In the genomic region with DNA sequence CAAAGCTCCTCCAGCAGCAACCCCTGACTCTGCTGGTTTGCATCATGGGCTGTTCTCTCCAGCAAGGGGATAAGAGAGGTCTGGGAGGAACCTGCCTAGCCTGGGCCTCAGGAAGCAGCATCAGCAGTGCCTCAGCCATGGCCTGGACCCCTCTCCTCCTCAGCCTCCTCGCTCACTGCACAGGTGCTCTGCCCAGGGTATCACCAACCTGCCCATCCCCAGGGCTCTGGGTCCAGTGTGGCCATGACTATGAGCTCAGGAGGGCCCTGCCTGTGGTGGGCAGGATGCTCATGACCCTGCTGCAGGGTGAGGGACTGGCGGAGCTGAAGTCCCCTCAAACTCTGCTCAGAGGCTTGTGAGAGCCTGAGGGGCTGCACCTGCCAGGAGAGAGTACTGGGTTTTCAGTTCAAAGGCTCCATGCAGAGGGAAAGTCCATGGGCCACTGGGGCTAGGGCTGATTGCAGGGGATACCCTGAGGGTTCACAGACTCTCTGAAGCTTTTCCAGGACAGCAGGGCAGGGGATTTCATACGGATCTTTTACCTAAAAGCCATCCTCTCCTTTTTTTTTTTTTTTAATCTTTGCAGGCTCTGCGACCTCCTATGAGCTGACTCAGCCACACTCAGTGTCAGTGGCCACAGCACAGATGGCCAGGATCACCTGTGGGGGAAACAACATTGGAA, we compare ENCODE assay signal across 16 cellular contexts.
DNase-seq lines count a peak whose midpoint lies in the region; ATAC-seq and TF ChIP-seq lines count a peak whose summit lies in the region.
"Had no signal": no experiment of that assay in that cellular context is flagged by ENCODE, and none has a peak within 500 bp of the region (broad histone marks: within the 10 kb centered on the region; RNA-seq: fewer than 3 reads in every experiment).

No MANE protein-coding gene starts in this region.

- POLR2A ChIA-PET in CD8-positive, alpha-beta memory T cell (lab: Charles Lee): interaction anchor here (0.5 to 0.6 kb wide), 2 partner anchors 13 to 423 kb away, joined by 3 to 5 read pairs; no protein-coding TSS in a partner anchor

- no peaks in the 10 kb centered on the region for H3K9me3 Mint-ChIP-seq in CD8-positive, alpha-beta memory T cell
- no peaks in the 10 kb centered on the region for H3K9me3 Mint-ChIP-seq in stimulated activated effector memory CD8-positive, alpha-beta T cell treated with anti-CD3 and anti-CD28 coated beads, Interleukin-12 subunit alpha, Interleukin-12 subunit beta, amount 100 ng/mL, for 72 hours

- H3K27ac ChIP-seq in CD8-positive, alpha-beta memory T cell (ENCODE audit: low read depth, low read length): no peak overlapping the region
- H3K27ac ChIP-seq: GM23248, HL-60, SK-N-MC had no signal

- H3K4me3 Mint-ChIP-seq in CD8-positive, alpha-beta memory T cell: no peak overlapping the region
- no peak overlapping the region for H3K4me3 Mint-ChIP-seq in stimulated activated effector memory CD8-positive, alpha-beta T cell treated with anti-CD3 and anti-CD28 coated beads, Interleukin-12 subunit alpha, Interleukin-12 subunit beta, amount 100 ng/mL, for 72 hours
- no peak overlapping the region for H3K4me3 Mint-ChIP-seq in T-helper 17 cell
- H3K4me3 Mint-ChIP-seq: B cell had no signal

- TF ChIP-seq POLR2A in GM19193 (IDR thresholded peaks at IDR 0.05; ENCODE audit: extremely low read depth, insufficient read depth, insufficient read length): peak; percentile 74

- no peaks in the 10 kb centered on the region for H3K9me3 ChIP-seq in CD8-positive, alpha-beta memory T cell (ENCODE audit: low read length)
- H3K9me3 ChIP-seq in T-helper 17 cell (ENCODE audit: control insufficient read depth, low read length, poor library complexity, severe bottlenecking): no peaks in the 10 kb centered on the region

- no peaks in the 10 kb centered on the region for H3K27me3 ChIP-seq in CD8-positive, alpha-beta memory T cell (ENCODE audit: insufficient read depth, low read length, poor library complexity, severe bottlenecking)

- peaks cover 72 to 95% (median 78%) of the 10 kb centered on the region in 3 donors for H3K4me1 Mint-ChIP-seq in CD8-positive, alpha-beta memory T cell
- peaks cover 79% of the 10 kb centered on the region for H3K4me1 Mint-ChIP-seq in stimulated activated effector memory CD8-positive, alpha-beta T cell treated with anti-CD3 and anti-CD28 coated beads, Interleukin-12 subunit alpha, Interleukin-12 subunit beta, amount 100 ng/mL, for 72 hours
- peaks cover 8% of the 10 kb centered on the region for H3K4me1 Mint-ChIP-seq in T-helper 17 cell

- no peak overlapping the region for H3K4me3 ChIP-seq in CD8-positive, alpha-beta memory T cell (ENCODE audit: low read length)
- H3K4me3 ChIP-seq: GM23248, SK-N-MC had no signal

- peaks cover 2 to 26% (median 16%) of the 10 kb centered on the region in 3 donors for H3K36me3 Mint-ChIP-seq in CD8-positive, alpha-beta memory T cell
- no peaks in the 10 kb centered on the region for H3K36me3 Mint-ChIP-seq in stimulated activated effector memory CD8-positive, alpha-beta T cell treated with anti-CD3 and anti-CD28 coated beads, Interleukin-12 subunit alpha, Interleukin-12 subunit beta, amount 100 ng/mL, for 72 hours
- H3K36me3 Mint-ChIP-seq in T-helper 17 cell (ENCODE audit: low read depth): no peaks in the 10 kb centered on the region

- CTCF ChIA-PET in CD8-positive, alpha-beta memory T cell (lab: Charles Lee): interaction anchor here (1.0 to 6.9 kb wide), 6 partner anchors 16 to 112 kb away, joined by 3 to 107 read pairs (median 13); no protein-coding TSS in a partner anchor

- peaks cover 4% of the 10 kb centered on the region for H3K4me1 ChIP-seq in CD8-positive, alpha-beta memory T cell (ENCODE audit: insufficient read depth, low read length)

- no peak for TF ChIP-seq CTCF in GM20000 (IDR thresholded peaks at IDR 0.05; ENCODE audit: extremely low read depth, missing control alignments)

- ATAC-seq in stimulated activated effector memory CD8-positive, alpha-beta T cell treated with anti-CD3 and anti-CD28 coated beads, Interleukin-12 subunit alpha, Interleukin-12 subunit beta, amount 100 ng/mL, for 72 hours: no peak
- no peak for ATAC-seq in T-helper 17 cell
- ATAC-seq: PC-3 had no signal

- H3K27me3 Mint-ChIP-seq in CD8-positive, alpha-beta memory T cell: no peaks in the 10 kb centered on the region
- peaks cover 52% of the 10 kb centered on the region for H3K27me3 Mint-ChIP-seq in T-helper 17 cell

- DNase-seq in CD8-positive, alpha-beta memory T cell: no peak
- DNase-seq in ecto neural progenitor cell (ENCODE audit: low spot score) (peak; percentile 32), GM20000 (ENCODE audit: low spot score) (no peak), anterior cingulate cortex (lab: John Stamatoyannopoulos, UW) (no peak), T-helper 17 cell (no peak)
- no peak for DNase-seq in stimulated activated effector memory CD8-positive, alpha-beta T cell treated with anti-CD3 and anti-CD28 coated beads, Interleukin-12 subunit alpha, Interleukin-12 subunit beta, amount 100 ng/mL, for 72 hours (ENCODE audit: low spot score in 2 of 2)
- DNase-seq: DMS 273 treated with DMSO at 0.1 percent for 48 hours, GM23248, KG1, NCI-H1092 treated with DMSO at 0.1 percent for 48 hours, NCI-H1694 treated with DMSO at 0.1 percent for 48 hours, PC-3 had no signal

- no peaks in the 10 kb centered on the region for H3K36me3 ChIP-seq in CD8-positive, alpha-beta memory T cell (ENCODE audit: insufficient read depth, low read length)

- peak overlapping the region in 7 of 8 donors; percentile 50 to 97 (median 80) for H3K27ac Mint-ChIP-seq in CD8-positive, alpha-beta memory T cell
- H3K27ac Mint-ChIP-seq in stimulated activated effector memory CD8-positive, alpha-beta T cell treated with anti-CD3 and anti-CD28 coated beads, Interleukin-12 subunit alpha, Interleukin-12 subunit beta, amount 100 ng/mL, for 72 hours: peak overlapping the region; percentile 87
- no peak overlapping the region for H3K27ac Mint-ChIP-seq in T-helper 17 cell
- H3K27ac Mint-ChIP-seq: B cell had no signal
